ENCODE assay signal across 28 cellular contexts in the genomic region with DNA sequence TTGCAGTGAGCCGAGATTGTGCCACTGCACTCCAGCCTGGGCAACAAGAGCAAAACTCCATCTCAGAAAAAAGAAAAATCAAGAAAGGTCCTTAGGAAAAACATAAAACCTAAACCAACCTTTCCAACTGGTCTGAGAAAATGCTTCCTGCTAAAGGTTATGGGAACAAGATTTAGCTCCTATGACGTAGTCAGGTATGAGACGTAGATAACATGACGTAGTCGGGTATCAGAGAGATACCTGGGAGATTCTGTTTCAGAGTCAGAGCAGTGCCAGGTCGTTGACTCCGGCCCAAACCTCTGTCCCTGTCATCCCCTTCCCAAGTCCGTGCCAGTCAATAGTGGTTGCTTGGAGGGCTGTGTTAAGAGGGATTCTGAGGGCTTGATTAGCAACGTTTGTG. TPM values are rescaled to one million over a fixed set of nuclear protein-coding genes. Genes with fewer than 3 reads are reported as not detected.
DNase-seq lines count a peak whose midpoint lies in the region; FAIRE-seq and TF ChIP-seq lines count a peak whose summit lies in the region.
"Had no signal": no experiment of that assay in that cellular context is flagged by ENCODE, and none has a peak within 500 bp of the region (broad histone marks: within the 10 kb centered on the region; RNA-seq: fewer than 3 reads in every experiment).

No MANE protein-coding gene starts in this region.

- H3K27ac ChIP-seq in astrocyte (ENCODE audit: low read depth, low read length) (no peak overlapping the region), skeletal muscle tissue (ENCODE audit: low read depth, low read length) (peak overlapping the region; percentile 14), dorsolateral prefrontal cortex (no peak overlapping the region)
- H3K27ac ChIP-seq: C4-2B had no signal

- H3K27me3 Mint-ChIP-seq in astrocyte (ENCODE audit: low read depth, unreplicated experiment): no peaks in the 10 kb centered on the region
- peaks cover 3% of the 10 kb centered on the region for H3K27me3 Mint-ChIP-seq in nephron progenitor cell (ENCODE audit: low read depth, poor library complexity)

- no peaks in the 10 kb centered on the region for H4K20me1 ChIP-seq in astrocyte (ENCODE audit: insufficient read depth, low read length)

- no peak for TF ChIP-seq CTCF in astrocyte (IDR thresholded peaks at IDR 0.05; ENCODE audit: insufficient read depth, low read depth, low read length)
- no peak for TF ChIP-seq CTCF in nephron progenitor cell (IDR thresholded peaks at IDR 0.05)
- no peak for TF ChIP-seq CTCF in dorsolateral prefrontal cortex (IDR thresholded peaks at IDR 0.05 in 54 of 56, conservative IDR thresholded peaks at IDR 0.05 in 2 of 56; ENCODE audit: low read depth in 1 of 56, partially characterized antibody in 56 of 56)

- H3K27me3 ChIP-seq in astrocyte (ENCODE audit: insufficient read depth, low read length) (no peaks in the 10 kb centered on the region), skeletal muscle tissue (ENCODE audit: control insufficient read depth in 3 of 3, insufficient read depth in 3 of 3, low read length in 3 of 3) (no peaks in the 10 kb centered on the region), dorsolateral prefrontal cortex (no peaks in the 10 kb centered on the region)

- H3K27ac Mint-ChIP-seq in astrocyte (ENCODE audit: unreplicated experiment): peak overlapping the region; percentile 73
- peak overlapping the region; percentile 69 for H3K27ac Mint-ChIP-seq in nephron progenitor cell
- H3K27ac Mint-ChIP-seq: CD8-positive, alpha-beta T cell had no signal

- H3K4me1 Mint-ChIP-seq in astrocyte (ENCODE audit: low read depth, unreplicated experiment) (peaks cover 47% of the 10 kb centered on the region), nephron progenitor cell (peaks cover 65% of the 10 kb centered on the region)

- DNase-seq in astrocyte (ENCODE audit: low read depth): no peak
- no peak for DNase-seq in nephron progenitor cell
- DNase-seq in DMS79 treated with DMSO at 0.1 percent for 48 hours (lab: John Stamatoyannopoulos, UW): no peak
- no peak for DNase-seq in germinal center (ENCODE audit: low spot score)
- no peak for DNase-seq in dorsolateral prefrontal cortex
- DNase-seq in Ammon's horn (ENCODE audit: low spot score): no peak
- DNase-seq: AML-193; Caco-2; CD8-positive, alpha-beta T cell; EL; GF-D8; HCEC 1CT; Kasumi-1; NCI-H1105; NCI-H1436 treated with DMSO at 0.1 percent for 48 hours; NCI-H187 treated with DMSO at 0.1 percent for 48 hours; NCI-H2107; NCI-H446; NCI-H524 treated with DMSO at 0.1 percent for 48 hours; NCI-H774; SIG-M5; SK-N-SH had no signal

- H3K4me3 ChIP-seq in astrocyte (ENCODE audit: insufficient read depth, low read depth, low read length) (no peak overlapping the region), skeletal muscle tissue (ENCODE audit: low read length in 3 of 3) (no peak overlapping the region), dorsolateral prefrontal cortex (no peak overlapping the region)

- H3K4me3 Mint-ChIP-seq in astrocyte (ENCODE audit: unreplicated experiment): no peak overlapping the region
- no peak overlapping the region for H3K4me3 Mint-ChIP-seq in nephron progenitor cell
- H3K4me3 Mint-ChIP-seq: CD8-positive, alpha-beta T cell had no signal

- no peaks in the 10 kb centered on the region for H3K79me2 ChIP-seq in astrocyte (ENCODE audit: insufficient read depth, low read length)

- H3K4me1 ChIP-seq in astrocyte (ENCODE audit: insufficient read depth, low read length) (peaks cover 15% of the 10 kb centered on the region), skeletal muscle tissue (ENCODE audit: control insufficient read depth in 3 of 3, insufficient read depth in 3 of 3, low read length in 3 of 3) (peaks cover 20 to 45% (median 36%) of the 10 kb centered on the region in 3 donors)
- H3K4me1 ChIP-seq: Caco-2 had no signal

- H3K9me3 ChIP-seq in astrocyte (ENCODE audit: insufficient read depth, low read depth, low read length) (no peaks in the 10 kb centered on the region), skeletal muscle tissue (ENCODE audit: control insufficient read depth in 3 of 3, low read length in 3 of 3) (no peaks in the 10 kb centered on the region)
- H3K9me3 ChIP-seq: Caco-2, SK-N-SH had no signal

- no peak overlapping the region for H2AFZ ChIP-seq in astrocyte (ENCODE audit: low read depth, low read length)

- no peak for FAIRE-seq in astrocyte (lab: Jason Lieb, UNC)
- FAIRE-seq: A204.1, GM12891, H1, RCC 7860 had no signal

- H3K36me3 Mint-ChIP-seq in astrocyte (ENCODE audit: low read depth, unreplicated experiment) (peaks cover 44% of the 10 kb centered on the region), nephron progenitor cell (ENCODE audit: low read depth) (peaks cover 23% of the 10 kb centered on the region)
- H3K36me3 Mint-ChIP-seq: CD8-positive, alpha-beta T cell had no signal

- no peak overlapping the region for H3K9ac ChIP-seq in astrocyte (ENCODE audit: low read length)
- H3K9ac ChIP-seq in skeletal muscle tissue (ENCODE audit: low read depth in 1 of 3, low read length in 3 of 3): no peak overlapping the region
- H3K9ac ChIP-seq: SK-N-SH had no signal

- H3K36me3 ChIP-seq in astrocyte (ENCODE audit: insufficient read depth, low read length): peaks cover 14% of the 10 kb centered on the region
- H3K36me3 ChIP-seq in skeletal muscle tissue (ENCODE audit: control insufficient read depth in 3 of 3, insufficient read depth in 3 of 3, low read length in 3 of 3): peaks cover 73 to 77% (median 75%) of the 10 kb centered on the region in 3 donors

- no peak overlapping the region for H3K4me2 ChIP-seq in astrocyte (ENCODE audit: low read length)
- H3K4me2 ChIP-seq: SK-N-SH had no signal

- intact Hi-C loops in dorsolateral prefrontal cortex (cut with DNase I): no loop called here

- H3K9me3 Mint-ChIP-seq in astrocyte (ENCODE audit: unreplicated experiment) (peaks cover 2% of the 10 kb centered on the region), nephron progenitor cell (peaks cover 5% of the 10 kb centered on the region)
- H3K9me3 Mint-ChIP-seq: CD8-positive, alpha-beta T cell had no signal

RNA-seq across cellular contexts. Expression of gene LMCD1, which starts 39.9 kb away (rescaled TPM):
- total RNA-seq in astrocyte: 374 and 437 TPM in 2 replicates
- 35.0 TPM for total RNA-seq in skeletal muscle tissue
- total RNA-seq in dorsolateral prefrontal cortex: 10 to 100 TPM in 40 of 120 experiments, 1 to 10 TPM in 80; 4.2 to 25.9 (median 8.8) TPM

Comparison
In these comparisons a context has a peak if more than half of its experiments do, and no peak if none do; other contexts are left out.
1. RNA of gene LMCD1, which starts 39.9 kb away (total RNA-seq): 374 to 437 TPM in astrocyte; 35.0 TPM in skeletal muscle tissue (single experiment) and 4.2 to 25.9 TPM in dorsolateral prefrontal cortex; every median in the first group is over 10 times any median in the second.